ENCODE assay signal across 13 cellular contexts in genomic region chr1:15735304-15736034, GRCh38. TPM values are rescaled to one million over a fixed set of nuclear protein-coding genes. Genes with fewer than 3 reads are reported as not detected.
A peak's percentile ranks its signal among the peaks of the same experiment; 100 is the strongest.
DNase-seq lines count a peak whose midpoint lies in the region; ATAC-seq, FAIRE-seq and TF ChIP-seq lines count a peak whose summit lies in the region.
"Had no signal": no experiment of that assay in that cellular context is flagged by ENCODE, and none has a peak within 500 bp of the region (broad histone marks: within the 10 kb centered on the region; RNA-seq: fewer than 3 reads in every experiment).

No MANE protein-coding gene starts in this region.

- H3K27me3 Mint-ChIP-seq in activated naive CD8-positive, alpha-beta T cell treated with anti-CD3 and anti-CD28 coated beads, Interleukin-2, amount 50 U/mL, for 24 hours = no peaks in the 10 kb centered on the region

- WGBS in K562 (ENCODE audit: insufficient coverage, low coverage, missing lambda C conversion rate) = 71% methylated on average over 12 of the region's 12 CpGs

- H3K9me3 Mint-ChIP-seq in activated naive CD8-positive, alpha-beta T cell treated with anti-CD3 and anti-CD28 coated beads, Interleukin-2, amount 50 U/mL, for 24 hours = no peaks in the 10 kb centered on the region

- H3K4me2 ChIP-seq in K562 (ENCODE audit: insufficient read depth, low read length) = no peak overlapping the region

- no peak overlapping the region for H3K4me3 Mint-ChIP-seq in activated naive CD8-positive, alpha-beta T cell treated with anti-CD3 and anti-CD28 coated beads, Interleukin-2, amount 50 U/mL, for 24 hours

- TF ChIP-seq POLR2A in K562 (conservative IDR thresholded peaks at IDR 0.05) = no peak

- no TSS peak for BruUV-seq in K562 (replicated peaks; lab: Mats Ljungman, UMichigan)

- H3K4me3 ChIP-seq in K562 (no peak overlapping the region), muscle layer of colon (ENCODE audit: low read depth in 1 of 2, low read length in 2 of 2) (no peak overlapping the region)

- ATAC-seq in K562 = no peak; the same call in 2 of the 3 replicates
- no peak for ATAC-seq in activated naive CD8-positive, alpha-beta T cell treated with anti-CD3 and anti-CD28 coated beads, Interleukin-2, amount 50 U/mL, for 24 hours
- no peak for ATAC-seq in GM18520 (IDR thresholded peaks at IDR 0.05; ENCODE audit: unreplicated experiment)

- in situ Hi-C loops in K562 (cut with MboI) = no loop called here

- no peaks in the 10 kb centered on the region for H3K9me1 ChIP-seq in K562 (ENCODE audit: control insufficient read depth, insufficient read depth, low read length)

- TF ChIP-seq RAD21 in K562 (CRISPR knock-in tag; conservative IDR thresholded peaks at IDR 0.05 in 1 of 2, IDR thresholded peaks at IDR 0.05 in 1 of 2) = no peak

- CTCF ChIA-PET in K562 (lab: Yijun Ruan, JAX; ENCODE audit: low intra/inter-chr PET ratio) = no interaction called here

- TF ChIP-seq CTCF in K562 (IDR thresholded peaks at IDR 0.05 in 2 of 3, conservative IDR thresholded peaks at IDR 0.05 in 1 of 3; ENCODE audit: insufficient read depth in 2 of 3, low read depth in 1 of 3, low read length in 3 of 3) = no peak

- H3K79me2 ChIP-seq in K562 (ENCODE audit: control insufficient read depth, insufficient read depth, low read length) = no peaks in the 10 kb centered on the region

- H3K27me3 ChIP-seq in K562 (ENCODE audit: control insufficient read depth in 2 of 2, insufficient read depth in 2 of 2, low read length in 2 of 2) = no peaks in the 10 kb centered on the region
- no peaks in the 10 kb centered on the region for H3K27me3 ChIP-seq in muscle layer of colon (ENCODE audit: control insufficient read depth in 1 of 2, insufficient read depth in 2 of 2, low read length in 2 of 2)

- peaks cover 44% of the 10 kb centered on the region; the same call in 2 of the 3 replicates for H3K36me3 ChIP-seq in K562 (ENCODE audit: control insufficient read depth, insufficient read depth, low read length)
- H3K36me3 ChIP-seq in muscle layer of colon (ENCODE audit: insufficient read depth, low read length) = peaks cover 44% of the 10 kb centered on the region

- no peaks in the 10 kb centered on the region; the same call in 1 of the 2 replicates for H4K20me1 ChIP-seq in K562 (replicated peaks; ENCODE audit: control insufficient read depth, insufficient read depth, low read length)

- peak; percentile 11 for DNase-seq in CMK (ENCODE audit: low read depth)
- no peak for DNase-seq in K562 (ENCODE audit: extremely low read depth in 1 of 4, low spot score in 3 of 4)
- DNase-seq in LoVo (ENCODE audit: low spot score) = no peak
- no peak for DNase-seq in activated naive CD8-positive, alpha-beta T cell treated with anti-CD3 and anti-CD28 coated beads, Interleukin-2, amount 50 U/mL, for 24 hours
- DNase-seq: activated CD8-positive, alpha-beta memory T cell treated with anti-CD3 and anti-CD28 coated beads, Interleukin-2, amount 50 U/mL, for 48 hours; AML-193; stimulated activated CD4-positive, alpha-beta T cell treated with anti-CD3 and anti-CD28 coated beads, Interleukin-4, amount 100 ng/mL, for 24 hours; T1000 had no signal

- no peak for FAIRE-seq in K562 (lab: Jason Lieb, UNC)
- FAIRE-seq: astrocyte had no signal

- no peak overlapping the region for H2AFZ ChIP-seq in K562 (ENCODE audit: low read depth, low read length)

- H3K27ac Mint-ChIP-seq in activated naive CD8-positive, alpha-beta T cell treated with anti-CD3 and anti-CD28 coated beads, Interleukin-2, amount 50 U/mL, for 24 hours = no peak overlapping the region

- H3K4me1 ChIP-seq in K562 (replicated peaks in 1 of 2; ENCODE audit: control insufficient read depth in 2 of 2, insufficient read depth in 2 of 2, low read length in 2 of 2) (peaks cover 0 to 66% of the 10 kb centered on the region in 2 experiments; a peak in 2 of 5 replicates), muscle layer of colon (ENCODE audit: insufficient read depth, low read length) (peaks cover 11% of the 10 kb centered on the region)

- intact Hi-C loops in K562 (cut with micrococcal nuclease) = no loop called here

- peaks cover 2% of the 10 kb centered on the region for H3K36me3 Mint-ChIP-seq in activated naive CD8-positive, alpha-beta T cell treated with anti-CD3 and anti-CD28 coated beads, Interleukin-2, amount 50 U/mL, for 24 hours (ENCODE audit: low read depth)

- POLR2A ChIA-PET in K562 (lab: Yijun Ruan, JAX) = interaction anchor here (0.6 to 1.1 kb wide), 4 partner anchors 13 to 329 kb away, joined by 3 to 4 read pairs (median 3); no protein-coding TSS in a partner anchor

- no peaks in the 10 kb centered on the region for H3K9me3 ChIP-seq in K562 (replicated peaks; ENCODE audit: control insufficient read depth, insufficient read depth, low read depth, low read length)
- H3K9me3 ChIP-seq in muscle layer of colon (ENCODE audit: low read length) = no peaks in the 10 kb centered on the region

- H3K9ac ChIP-seq in K562 (ENCODE audit: insufficient read depth in 1 of 2, low read depth in 2 of 2, low read length in 2 of 2) (peak overlapping the region in 1 of 2 experiments; percentile 78; a peak in 2 of 4 replicates), muscle layer of colon (ENCODE audit: low read length) (no peak overlapping the region)

- H3K4me1 Mint-ChIP-seq in activated naive CD8-positive, alpha-beta T cell treated with anti-CD3 and anti-CD28 coated beads, Interleukin-2, amount 50 U/mL, for 24 hours = no peaks in the 10 kb centered on the region

- no peak for TF ChIP-seq EP300 in K562 (IDR thresholded peaks at IDR 0.05; ENCODE audit: low read length)

- no peak overlapping the region for H3K27ac ChIP-seq in K562 (ENCODE audit: extremely low read depth, low read depth, low read length)
- H3K27ac ChIP-seq in muscle layer of colon (ENCODE audit: low read depth, low read length) = peak overlapping the region; percentile 34

RNA-seq across cellular contexts. Expression of gene SLC25A34, which starts 0.6 kb away (rescaled TPM):
- total RNA-seq in K562 (2011; cell fraction: chromatin; rRNA removed; ENCODE audit: low replicate concordance) = 0.86 and 1.9 TPM in 2 replicates
- total RNA-seq in K562 (2011; cell fraction: nucleolus; rRNA removed) = 1.1 and 1.8 TPM in 2 replicates
- total RNA-seq in K562 (2011; cell fraction: nucleoplasm; rRNA removed) = 1.1 and 1.6 TPM in 2 replicates
- total RNA-seq in K562 (2014; rRNA removed) (0.41 and 0.78 TPM in 2 replicates), K562 (2014; rRNA removed; fragmentation: Illumina TruSeq; extraction: Trizol) (0.06 and 0.11 TPM in 2 replicates), K562 (2015; rRNA removed; fragmentation: Illumina TruSeq; extraction: Trizol) (0.26 and 0.43 TPM in 2 replicates), K562 (2021) (0.13 and 0.16 TPM in 2 replicates)
- polyA plus RNA-seq in K562 (2011; rRNA removed) (0.24 and 0.31 TPM in 2 replicates), K562 (2014; fragmentation: Illumina TruSeq; extraction: Trizol) (0.16 and 0.21 TPM in 2 replicates), K562 (2014; fragmentation: Nextera tagmentation; extraction: Ambion mirVana) (under 1 TPM; 0.01 to 0.03 TPM), K562 (2014; rRNA removed) (0.22 and 0.57 TPM in 2 replicates)
- polyA plus RNA-seq in K562 (2011; cell fraction: cytosol; rRNA removed) = 0.18 and 0.34 TPM in 2 replicates
- 0.94 and 1.9 TPM in 2 replicates for polyA plus RNA-seq in K562 (2011; cell fraction: nucleus; rRNA removed)
- polyA plus RNA-seq in K562 (2012) = 0.25 and 0.55 TPM in 2 replicates
- polyA minus RNA-seq in K562 (2011; rRNA and poly(A)+ RNA removed) = 0.12 and 0.35 TPM in 2 replicates
- polyA minus RNA-seq in K562 (2011; cell fraction: cytosol; rRNA and poly(A)+ RNA removed) = not detected in 2 replicates
- 0.40 and 0.78 TPM in 2 replicates for polyA minus RNA-seq in K562 (2011; cell fraction: nucleus; rRNA and poly(A)+ RNA removed)

RNA-seq across cellular contexts. Expression of gene TMEM82, which starts 6.8 kb away (rescaled TPM):
- total RNA-seq in K562 (2011; cell fraction: chromatin; rRNA removed; ENCODE audit: low replicate concordance) = not detected in 2 replicates
- total RNA-seq in K562 (2011; cell fraction: nucleolus; rRNA removed) = not detected in 2 replicates
- not detected in 2 replicates for total RNA-seq in K562 (2011; cell fraction: nucleoplasm; rRNA removed)
- not detected in 2 replicates for total RNA-seq in K562 (2014; rRNA removed)
- not detected in 2 replicates for total RNA-seq in K562 (2014; rRNA removed; fragmentation: Illumina TruSeq; extraction: Trizol)
- not detected in 2 replicates for total RNA-seq in K562 (2015; rRNA removed; fragmentation: Illumina TruSeq; extraction: Trizol)
- total RNA-seq in K562 (2021) = not detected in 2 replicates
- polyA plus RNA-seq in K562 (2011; rRNA removed) = not detected in 2 replicates
- polyA plus RNA-seq in K562 (2011; cell fraction: cytosol; rRNA removed) = not detected in 2 replicates
- not detected in 2 replicates for polyA plus RNA-seq in K562 (2011; cell fraction: nucleus; rRNA removed)
- polyA plus RNA-seq in K562 (2012) = not detected in 2 replicates
- polyA plus RNA-seq in K562 (2014; fragmentation: Illumina TruSeq; extraction: Trizol) = not detected in 2 replicates
- not detected for polyA plus RNA-seq in K562 (2014; fragmentation: Nextera tagmentation; extraction: Ambion mirVana)
- not detected in 2 replicates for polyA plus RNA-seq in K562 (2014; rRNA removed)
- polyA minus RNA-seq in K562 (2011; rRNA and poly(A)+ RNA removed) = not detected in 2 replicates
- polyA minus RNA-seq in K562 (2011; cell fraction: cytosol; rRNA and poly(A)+ RNA removed) = not detected in 2 replicates
- not detected in 2 replicates for polyA minus RNA-seq in K562 (2011; cell fraction: nucleus; rRNA and poly(A)+ RNA removed)
- total RNA-seq: astrocyte, G401, ureter had no signal

RNA-seq across cellular contexts. Expression of gene FBLIM1, which starts 23.1 kb away (rescaled TPM):
- total RNA-seq in K562 (2011; cell fraction: chromatin; rRNA removed; ENCODE audit: low replicate concordance) = 0.16 TPM in 1 of 2 replicates, not detected in the other
- 0.50 TPM in 1 of 2 replicates, not detected in the other for total RNA-seq in K562 (2011; cell fraction: nucleolus; rRNA removed)
- total RNA-seq in K562 (2011; cell fraction: nucleoplasm; rRNA removed) = 0.31 TPM in 1 of 2 replicates, not detected in the other
- total RNA-seq in K562 (2014; rRNA removed) (0.04 TPM in 1 of 2 replicates, not detected in the other), K562 (2014; rRNA removed; fragmentation: Illumina TruSeq; extraction: Trizol) (not detected in 2 replicates), K562 (2015; rRNA removed; fragmentation: Illumina TruSeq; extraction: Trizol) (not detected in 2 replicates), K562 (2021) (0.18 and 0.24 TPM in 2 replicates)
- polyA plus RNA-seq in K562 (2011; rRNA removed) (0.14 and 0.43 TPM in 2 replicates), K562 (2014; fragmentation: Illumina TruSeq; extraction: Trizol) (not detected in 2 replicates), K562 (2014; fragmentation: Nextera tagmentation; extraction: Ambion mirVana) (not detected), K562 (2014; rRNA removed) (not detected in 2 replicates)
- 0.09 and 0.63 TPM in 2 replicates for polyA plus RNA-seq in K562 (2011; cell fraction: cytosol; rRNA removed)
- polyA plus RNA-seq in K562 (2011; cell fraction: nucleus; rRNA removed) = 0.10 and 0.20 TPM in 2 replicates
- 0.04 and 0.48 TPM in 2 replicates for polyA plus RNA-seq in K562 (2012)
- 0.11 and 0.27 TPM in 2 replicates for polyA minus RNA-seq in K562 (2011; rRNA and poly(A)+ RNA removed)
- not detected in 2 replicates for polyA minus RNA-seq in K562 (2011; cell fraction: cytosol; rRNA and poly(A)+ RNA removed)
- 0.56 TPM in 1 of 2 replicates, not detected in the other for polyA minus RNA-seq in K562 (2011; cell fraction: nucleus; rRNA and poly(A)+ RNA removed)

RNA-seq across cellular contexts. Expression of gene PLEKHM2, which starts 51.3 kb away (rescaled TPM):
- total RNA-seq in K562 (2011; cell fraction: chromatin; rRNA removed; ENCODE audit: low replicate concordance) = 33.4 and 106 TPM in 2 replicates
- 69.5 and 71.2 TPM in 2 replicates for total RNA-seq in K562 (2011; cell fraction: nucleolus; rRNA removed)
- total RNA-seq in K562 (2011; cell fraction: nucleoplasm; rRNA removed) = 36.4 and 44.3 TPM in 2 replicates
- 28.6 and 36.7 TPM in 2 replicates for total RNA-seq in K562 (2014; rRNA removed)
- 7.8 and 15.6 TPM in 2 replicates for total RNA-seq in K562 (2014; rRNA removed; fragmentation: Illumina TruSeq; extraction: Trizol)
- 33.2 and 34.3 TPM in 2 replicates for total RNA-seq in K562 (2015; rRNA removed; fragmentation: Illumina TruSeq; extraction: Trizol)
- total RNA-seq in K562 (2021) = 63.7 and 65.3 TPM in 2 replicates
- 34.9 and 54.1 TPM in 2 replicates for polyA plus RNA-seq in K562 (2011; rRNA removed)
- polyA plus RNA-seq in K562 (2011; cell fraction: cytosol; rRNA removed) = 50.7 and 63.4 TPM in 2 replicates
- polyA plus RNA-seq in K562 (2011; cell fraction: nucleus; rRNA removed) = 122 and 150 TPM in 2 replicates
- 43.7 and 66.8 TPM in 2 replicates for polyA plus RNA-seq in K562 (2012)
- 35.1 and 47.8 TPM in 2 replicates for polyA plus RNA-seq in K562 (2014; fragmentation: Illumina TruSeq; extraction: Trizol)
- polyA plus RNA-seq in K562 (2014; fragmentation: Nextera tagmentation; extraction: Ambion mirVana) = under 1 TPM; 0.27 to 0.78 TPM
- polyA plus RNA-seq in K562 (2014; rRNA removed) = 41.1 and 42.7 TPM in 2 replicates
- 17.2 and 24.3 TPM in 2 replicates for polyA minus RNA-seq in K562 (2011; rRNA and poly(A)+ RNA removed)
- 35.5 and 58.1 TPM in 2 replicates for polyA minus RNA-seq in K562 (2011; cell fraction: cytosol; rRNA and poly(A)+ RNA removed)
- polyA minus RNA-seq in K562 (2011; cell fraction: nucleus; rRNA and poly(A)+ RNA removed) = 17.6 and 24.7 TPM in 2 replicates
